10 cellular contexts compared by ENCODE assay signal in the genomic region with DNA sequence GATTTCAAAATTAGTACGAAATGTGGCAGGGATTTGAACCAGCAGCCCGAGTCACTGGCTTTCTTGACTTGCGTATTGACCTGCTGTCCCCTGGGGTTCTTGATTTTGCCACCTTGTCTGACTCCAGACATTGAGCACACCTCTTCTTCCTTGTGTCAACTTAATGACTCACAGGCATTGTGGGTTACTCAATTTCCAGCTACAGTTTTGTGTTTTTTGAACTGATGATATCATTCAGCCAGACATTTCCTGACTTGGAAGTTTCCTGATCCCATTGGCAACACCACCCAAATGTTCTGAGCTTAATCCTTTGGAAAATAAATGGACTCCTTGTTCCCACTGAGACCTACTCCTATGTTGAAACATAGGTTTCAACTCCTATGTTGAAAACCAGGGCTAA.
DNase-seq lines count a peak whose midpoint lies in the region; ATAC-seq and TF ChIP-seq lines count a peak whose summit lies in the region.
"Had no signal": no experiment of that assay in that cellular context is flagged by ENCODE, and none has a peak within 500 bp of the region (broad histone marks: within the 10 kb centered on the region; RNA-seq: fewer than 3 reads in every experiment).

No MANE protein-coding gene starts in this region.

- no peak for TF ChIP-seq CTCF in fibroblast of pulmonary artery (IDR thresholded peaks at IDR 0.05; ENCODE audit: low read length, missing control alignments)

- no peak for ATAC-seq in HG03354 (IDR thresholded peaks at IDR 0.05; ENCODE audit: poor library complexity, severe bottlenecking, unreplicated experiment)

- H3K4me3 ChIP-seq in fibroblast of pulmonary artery (replicated peaks; ENCODE audit: low read depth, low read length) (no peak overlapping the region), skeletal muscle cell (ENCODE audit: low read depth, low read length) (no peak overlapping the region)

- DNase-seq in HCEC 1CT (peak; percentile 25), amniotic epithelial cell (ENCODE audit: low read depth) (peak; percentile 95), fibroblast of pulmonary artery (ENCODE audit: low read depth) (peak; percentile 95), skeletal muscle cell (ENCODE audit: low read depth) (peak; percentile 69), NCI-H1048 (lab: John Stamatoyannopoulos, UW) (no peak), amniotic stem cell (lab: John Stamatoyannopoulos, UW) (no peak)
- DNase-seq: mesendoderm, NCI-H446, SIG-M5 had no signal

Comparison
In these comparisons a context has a peak if more than half of its experiments do, and no peak if none do; other contexts are left out.
1. DNase-seq: peak in HCEC 1CT (single experiment), amniotic epithelial cell (single experiment), fibroblast of pulmonary artery (single experiment) and skeletal muscle cell (single experiment); none in NCI-H1048 (single experiment) and amniotic stem cell (single experiment).